13 cellular contexts compared by ENCODE assay signal in genomic region chr3:21645121-21645897, GRCh38.
DNase-seq lines count a peak whose midpoint lies in the region; ATAC-seq, FAIRE-seq and TF ChIP-seq lines count a peak whose summit lies in the region.
"Had no signal": no experiment of that assay in that cellular context is flagged by ENCODE, and none has a peak within 500 bp of the region (broad histone marks: within the 10 kb centered on the region; RNA-seq: fewer than 3 reads in every experiment).

No MANE protein-coding gene starts in this region.

- FAIRE-seq in bronchial epithelial cell (lab: Jason Lieb, UNC): no peak

- intact Hi-C loops in left ventricle myocardium superior (cut with micrococcal nuclease): no loop called here
- intact Hi-C loops in gastrocnemius medialis (cut with DNase I; ENCODE audit: low total_unique reads): loop anchor here (10.0 kb wide), 1 partner anchor 109 kb away; the partner anchor contains the start of gene ZNF385D

- in situ Hi-C loops in gastrocnemius medialis (cut with MboI; ENCODE audit: low sequenced_read_pairs in 4 of 4): no loop called here

- no peaks in the 10 kb centered on the region for H3K9me3 ChIP-seq in gastrocnemius medialis
- H3K9me3 ChIP-seq: SJSA1 had no signal

- peak; percentile 97 for ATAC-seq in left ventricle myocardium superior
- ATAC-seq in gastrocnemius medialis: peak; percentile 70 to 83
- no peak for ATAC-seq in GM21381 (IDR thresholded peaks at IDR 0.05; ENCODE audit: unreplicated experiment)
- ATAC-seq: activated T-cell treated with anti-CD3 and anti-CD28 coated beads, Interleukin-2, amount 50 U/mL, for 72 hours had no signal

- H3K4me1 ChIP-seq in gastrocnemius medialis: peaks cover 6 to 25% of the 10 kb centered on the region in 2 donors
- H3K4me1 ChIP-seq: SJSA1 had no signal

- no peaks in the 10 kb centered on the region for H3K27me3 ChIP-seq in bronchial epithelial cell (ENCODE audit: control insufficient read depth, insufficient read depth, low read length)
- H3K27me3 ChIP-seq in gastrocnemius medialis: no peaks in the 10 kb centered on the region
- H3K27me3 ChIP-seq: SJSA1 had no signal

- H3K4me3 ChIP-seq in bronchial epithelial cell (ENCODE audit: low read depth, low read length) (no peak overlapping the region), gastrocnemius medialis (no peak overlapping the region)
- H3K4me3 ChIP-seq: SJSA1 had no signal

- TF ChIP-seq CTCF in bronchial epithelial cell (IDR thresholded peaks at IDR 0.05; ENCODE audit: insufficient read depth, low read length, severe bottlenecking): no peak
- TF ChIP-seq CTCF in gastrocnemius medialis (IDR thresholded peaks at IDR 0.05 in 4 of 5, conservative IDR thresholded peaks at IDR 0.05 in 1 of 5): no peak

- DNase-seq in GM04504 (ENCODE audit: low read depth) (peak; percentile 28), bronchial epithelial cell (ENCODE audit: low read depth) (peak; percentile 5), left ventricle myocardium superior (peak; percentile 76), gastrocnemius medialis (peak; percentile 22 to 23), cortex of kidney (lab: John Stamatoyannopoulos, UW) (no peak), OCI-M1 (lab: John Stamatoyannopoulos, UW) (no peak), T1000 (lab: John Stamatoyannopoulos, UW) (no peak)
- DNase-seq: activated CD4-positive, alpha-beta T cell treated with anti-CD3 and anti-CD28 coated beads for 1 hour; activated T-cell treated with anti-CD3 and anti-CD28 coated beads, Interleukin-2, amount 50 U/mL, for 72 hours; NCI-H1436 treated with DMSO at 0.1 percent for 48 hours; NCI-H82 had no signal

- H3K27ac ChIP-seq in gastrocnemius medialis: peak overlapping the region; percentile 21 to 62 (median 38)
- H3K27ac ChIP-seq: SJSA1 had no signal

- no peak for TF ChIP-seq POLR2A in gastrocnemius medialis (IDR thresholded peaks at IDR 0.05)

- H3K36me3 ChIP-seq in bronchial epithelial cell (ENCODE audit: control insufficient read depth, insufficient read depth, low read length) (no peaks in the 10 kb centered on the region), gastrocnemius medialis (no peaks in the 10 kb centered on the region)
- H3K36me3 ChIP-seq: SJSA1 had no signal

Comparison
In these comparisons a context has a peak if more than half of its experiments do, and no peak if none do; other contexts are left out.
1. DNase-seq: peak in GM04504 (single experiment), bronchial epithelial cell (single experiment), left ventricle myocardium superior (single experiment) and gastrocnemius medialis (2 of 2); none in cortex of kidney (single experiment), OCI-M1 (single experiment) and T1000 (single experiment).